In genomic region chr1:212213754-212214153, GRCh38 we compare ENCODE assay signal across 23 cellular contexts.
A peak's percentile ranks its signal among the peaks of the same experiment; 100 is the strongest.
DNase-seq lines count a peak whose midpoint lies in the region; ATAC-seq and FAIRE-seq lines count a peak whose summit lies in the region.
"Had no signal": no experiment of that assay in that cellular context is flagged by ENCODE, and none has a peak within 500 bp of the region (broad histone marks: within the 10 kb centered on the region; RNA-seq: fewer than 3 reads in every experiment).

No MANE protein-coding gene starts in this region.

- no peak overlapping the region for H3K4ac ChIP-seq in mesendoderm (ENCODE audit: low read depth, low read length)

- no peak overlapping the region for H2AK5ac ChIP-seq in mesendoderm (ENCODE audit: low read length)

- POLR2A ChIA-PET in activated CD4-positive, alpha-beta T cell treated with anti-CD3 and anti-CD28 coated beads for 36 hours (lab: Charles Lee), result no interaction called here

- H3K9me3 ChIP-seq in small intestine (ENCODE audit: control insufficient read depth, low read depth), result no peaks in the 10 kb centered on the region
- H3K9me3 ChIP-seq: SJCRH30 had no signal

- H2BK120ac ChIP-seq in mesendoderm (ENCODE audit: low read depth, low read length), result no peak overlapping the region

- H3K4me3 ChIP-seq in mesendoderm (ENCODE audit: low read length) (no peak overlapping the region), small intestine (ENCODE audit: low read depth in 1 of 2, low read length in 2 of 2) (no peak overlapping the region)
- H3K4me3 ChIP-seq: SJCRH30 had no signal

- no peak for ATAC-seq in GM19463 (IDR thresholded peaks at IDR 0.05; ENCODE audit: unreplicated experiment)
- ATAC-seq in activated CD4-positive, alpha-beta T cell treated with anti-CD3 and anti-CD28 coated beads for 36 hours, result no peak

- peaks cover 8% of the 10 kb centered on the region for H3K4me1 Mint-ChIP-seq in activated CD4-positive, alpha-beta T cell treated with anti-CD3 and anti-CD28 coated beads for 36 hours

- no peaks in the 10 kb centered on the region for H3K36me3 Mint-ChIP-seq in activated CD4-positive, alpha-beta T cell treated with anti-CD3 and anti-CD28 coated beads for 36 hours (ENCODE audit: low read depth)

- no peaks in the 10 kb centered on the region for H3K79me2 ChIP-seq in mesendoderm (ENCODE audit: control insufficient read depth, insufficient read depth, low read length)

- H2BK15ac ChIP-seq in mesendoderm (replicated peaks; ENCODE audit: low read depth), result no peak overlapping the region

- no peaks in the 10 kb centered on the region for H3K27me3 ChIP-seq in mesendoderm (ENCODE audit: insufficient read depth, low read length, poor library complexity)
- H3K27me3 ChIP-seq in small intestine (ENCODE audit: control insufficient read depth in 2 of 2, insufficient read depth in 2 of 2, low read length in 2 of 2), result no peaks in the 10 kb centered on the region
- H3K27me3 ChIP-seq: SJCRH30 had no signal

- no peaks in the 10 kb centered on the region for H3K27me3 Mint-ChIP-seq in activated CD4-positive, alpha-beta T cell treated with anti-CD3 and anti-CD28 coated beads for 36 hours

- H3K79me1 ChIP-seq in mesendoderm (ENCODE audit: low read length), result no peaks in the 10 kb centered on the region

- H3K36me3 ChIP-seq in mesendoderm (ENCODE audit: control insufficient read depth, insufficient read depth, low read length), result no peaks in the 10 kb centered on the region
- no peaks in the 10 kb centered on the region for H3K36me3 ChIP-seq in small intestine (ENCODE audit: control insufficient read depth in 2 of 2, insufficient read depth in 2 of 2, low read length in 2 of 2)
- H3K36me3 ChIP-seq: SJCRH30 had no signal

- CTCF ChIA-PET in activated CD4-positive, alpha-beta T cell treated with anti-CD3 and anti-CD28 coated beads for 36 hours (lab: Charles Lee), result no interaction called here

- no peaks in the 10 kb centered on the region for H3K9me3 Mint-ChIP-seq in activated CD4-positive, alpha-beta T cell treated with anti-CD3 and anti-CD28 coated beads for 36 hours (ENCODE audit: low read depth)
- H3K9me3 Mint-ChIP-seq: CD8-positive, alpha-beta memory T cell had no signal

- DNase-seq in EH (ENCODE audit: low read depth) (peak; percentile 36), dermis blood vessel endothelial cell (peak; percentile 53), mesendoderm (peak; percentile 22), small intestine (peak; percentile 46), T-helper 1 cell (no peak)
- no peak for DNase-seq in activated CD4-positive, CD25-positive, alpha-beta regulatory T cell treated with anti-CD3 and anti-CD28 coated beads, Interleukin-2, amount 50 U/mL, for 72 hours
- no peak for DNase-seq in activated CD4-positive, alpha-beta T cell treated with anti-CD3 and anti-CD28 coated beads for 36 hours
- DNase-seq: AML-193; C1 segment of cervical spinal cord; CD8-positive, alpha-beta memory T cell; GDM1; MM.1S; NCI-H1092; NCI-H1436; NCI-H1930; NCI-H226; NCI-H524; NCI-H82; OCI-M1; SJCRH30 had no signal

- H2BK5ac ChIP-seq in mesendoderm (ENCODE audit: low read length), result no peak overlapping the region

- WGBS in mesendoderm (ENCODE audit: extremely low coverage, insufficient coverage, low lambda C conversion rate), result no CpG with 5 or more reads among the region's 3 CpGs
- 31 to 66% (median 62%) methylated on average over 3 of the region's 3 CpGs for WGBS in small intestine, 3 donors

- no peak overlapping the region for H3K4me2 ChIP-seq in mesendoderm (ENCODE audit: low read length)

- H3K56ac ChIP-seq in mesendoderm (ENCODE audit: low read length), result peak overlapping the region; percentile 0

- no peak overlapping the region for H3K18ac ChIP-seq in mesendoderm (ENCODE audit: low read length)

- H3K27ac ChIP-seq in mesendoderm (ENCODE audit: low read depth, low read length), result no peak overlapping the region
- H3K27ac ChIP-seq in small intestine (ENCODE audit: low read depth in 1 of 2, low read length in 1 of 2), result no peak overlapping the region
- H3K27ac ChIP-seq: SJCRH30 had no signal

- no peak for FAIRE-seq in small intestine (lab: Jason Lieb, UNC)
- FAIRE-seq: GM19239, RCC 7860 had no signal

- H3K4me1 ChIP-seq in mesendoderm (ENCODE audit: control insufficient read depth, low read depth, low read length) (peaks cover 12% of the 10 kb centered on the region), small intestine (ENCODE audit: control insufficient read depth in 2 of 2, insufficient read depth in 1 of 2, low read depth in 1 of 2, low read length in 1 of 2) (peaks cover 3 to 4% of the 10 kb centered on the region in 2 donors)

- no peak overlapping the region for H4K8ac ChIP-seq in mesendoderm (ENCODE audit: low read depth, low read length)

- no peak overlapping the region for H3K9ac ChIP-seq in mesendoderm (ENCODE audit: low read length)

- intact Hi-C loops in activated CD4-positive, alpha-beta T cell treated with anti-CD3 and anti-CD28 coated beads for 36 hours (cut with DNase I, micrococcal nuclease), result no loop called here

- no peak overlapping the region for H3K4me3 Mint-ChIP-seq in activated CD4-positive, alpha-beta T cell treated with anti-CD3 and anti-CD28 coated beads for 36 hours
- H3K4me3 Mint-ChIP-seq: CD8-positive, alpha-beta memory T cell had no signal

- H3K27ac Mint-ChIP-seq in activated CD4-positive, alpha-beta T cell treated with anti-CD3 and anti-CD28 coated beads for 36 hours, result no peak overlapping the region

- H3K23ac ChIP-seq in mesendoderm (ENCODE audit: low read length), result no peak overlapping the region

- no peak overlapping the region for H4K5ac ChIP-seq in mesendoderm (ENCODE audit: low read length)

Comparison
In these comparisons a context has a peak if more than half of its experiments do, and no peak if none do; other contexts are left out.
1. DNase-seq: peak in EH (single experiment), dermis blood vessel endothelial cell (single experiment), mesendoderm (single experiment) and small intestine (single experiment); none in activated CD4-positive, CD25-positive, alpha-beta regulatory T cell treated with anti-CD3 and anti-CD28 coated beads, Interleukin-2, amount 50 U/mL, for 72 hours (single experiment), activated CD4-positive, alpha-beta T cell treated with anti-CD3 and anti-CD28 coated beads for 36 hours (single experiment) and T-helper 1 cell (0 of 5).